ENCODE assay signal across 8 cellular contexts in the genomic region with DNA sequence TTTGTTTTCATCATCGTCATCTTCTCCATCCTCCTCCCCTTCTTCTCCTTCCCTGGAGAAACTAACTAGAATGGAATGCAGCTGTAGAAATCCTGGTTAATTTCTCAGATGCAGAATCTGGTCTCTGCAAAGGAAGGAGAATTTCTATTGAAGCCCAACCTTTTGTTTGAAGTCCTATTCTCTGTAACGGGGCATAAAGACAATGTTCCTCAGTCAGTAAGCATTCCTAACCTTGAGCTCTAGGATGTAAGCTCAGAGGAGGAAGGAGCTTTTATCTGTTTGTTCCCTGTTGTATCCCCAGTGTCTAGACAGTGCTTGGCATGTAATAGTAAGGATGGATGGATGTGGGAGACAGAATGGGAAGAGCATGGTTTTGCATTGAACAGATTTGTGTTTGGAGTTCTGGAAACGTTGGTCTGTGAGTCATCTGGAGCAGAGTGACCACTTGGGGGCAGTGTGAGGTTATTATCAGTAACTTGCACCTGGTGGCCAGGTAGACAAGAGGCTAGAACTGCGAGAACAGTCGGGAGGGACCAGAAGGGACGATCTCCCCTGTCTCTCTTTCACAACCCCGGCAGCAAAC.
DNase-seq lines count a peak whose midpoint lies in the region; ATAC-seq, FAIRE-seq and TF ChIP-seq lines count a peak whose summit lies in the region.

No MANE protein-coding gene starts in this region.

- no peak overlapping the region for H3K56ac ChIP-seq in H9 (ENCODE audit: insufficient read length, low read depth, low read length)

- H3K23ac ChIP-seq in H9 (ENCODE audit: insufficient read length, low read depth, low read length): no peak overlapping the region

- BruUV-seq in PC-9 (replicated peaks; lab: Mats Ljungman, UMichigan): no TSS peak

- no peak overlapping the region for H3K14ac ChIP-seq in H9 (ENCODE audit: insufficient read depth, low read length)

- no peaks in the 10 kb centered on the region for H3K27me3 ChIP-seq in CD4-positive, alpha-beta T cell (ENCODE audit: control insufficient read depth, insufficient read depth, low read length)
- H3K27me3 ChIP-seq in H9 (ENCODE audit: insufficient read depth, low read length) (no peaks in the 10 kb centered on the region), PC-9 (ENCODE audit: insufficient read depth, low read depth) (no peaks in the 10 kb centered on the region), esophagus muscularis mucosa (no peaks in the 10 kb centered on the region), small intestine (ENCODE audit: control insufficient read depth in 2 of 2, insufficient read depth in 2 of 2, low read length in 2 of 2) (no peaks in the 10 kb centered on the region)

- H4K8ac ChIP-seq in H9 (replicated peaks; ENCODE audit: insufficient read length, low read depth, low read length): no peak overlapping the region

- CTCF ChIA-PET in CD4-positive, alpha-beta T cell (lab: Charles Lee): no interaction called here
- CTCF ChIA-PET in PC-9 (lab: Charles Lee): interaction anchor here (0.6 kb wide), 2 partner anchors 160 to 1055 kb away, joined by 5 to 7 read pairs; no protein-coding TSS in a partner anchor

- DNase-seq in CD4-positive, alpha-beta T cell: peak in 2 of 10 experiments; percentile 6 to 7
- peak; percentile 77 for DNase-seq in H9
- DNase-seq in PC-9: peak in 1 of 2 experiments; percentile 14
- DNase-seq in esophagus muscularis mucosa (ENCODE audit: extremely low spot score): no peak
- DNase-seq in small intestine: peak; percentile 55
- no peak for DNase-seq in SW 1271 (lab: John Stamatoyannopoulos, UW)

- intact Hi-C loops in CD4-positive, alpha-beta T cell (cut with DNase I, micrococcal nuclease): loop anchor here in 1 of 2 experiments (5.0 kb wide), 1 partner anchor 477 kb away; no protein-coding TSS in a partner anchor
- intact Hi-C loops in PC-9 (cut with micrococcal nuclease; ENCODE audit: unreplicated experiment): loop anchor here (10.0 kb wide), 1 partner anchor 595 kb away; a partner anchor contains a TSS
- intact Hi-C loops in esophagus muscularis mucosa (cut with DNase I): no loop called here

- peaks cover 11% of the 10 kb centered on the region for H3K4me1 Mint-ChIP-seq in CD4-positive, alpha-beta T cell (ENCODE audit: low read depth)
- peaks cover 19 to 21% of the 10 kb centered on the region in 2 experiments for H3K4me1 Mint-ChIP-seq in H9

- no peak overlapping the region for H4K5ac ChIP-seq in H9 (ENCODE audit: insufficient read length, low read depth, low read length)

- ATAC-seq in CD4-positive, alpha-beta T cell (ENCODE audit: poor library complexity): no peak
- ATAC-seq in GM21447 (IDR thresholded peaks at IDR 0.05; ENCODE audit: unreplicated experiment) (no peak), GM21825 (IDR thresholded peaks at IDR 0.05; ENCODE audit: unreplicated experiment) (no peak)

- H3K27ac Mint-ChIP-seq in CD4-positive, alpha-beta T cell: no peak overlapping the region
- no peak overlapping the region for H3K27ac Mint-ChIP-seq in H9

- H2AK5ac ChIP-seq in H9 (ENCODE audit: insufficient read length, low read length): no peak overlapping the region

- no peak overlapping the region for H3T11ph ChIP-seq in H9 (ENCODE audit: low read length)

- H3K4ac ChIP-seq in H9 (ENCODE audit: low read depth, low read length): no peak overlapping the region

- H3K4me1 ChIP-seq in H9 (ENCODE audit: insufficient read depth, low read length): no peaks in the 10 kb centered on the region
- H3K4me1 ChIP-seq in PC-9 (replicated peaks; ENCODE audit: insufficient read depth): peaks cover 30% of the 10 kb centered on the region
- H3K4me1 ChIP-seq in esophagus muscularis mucosa: peaks cover 0 to 9% (median 5%) of the 10 kb centered on the region in 4 donors
- no peaks in the 10 kb centered on the region for H3K4me1 ChIP-seq in small intestine (ENCODE audit: control insufficient read depth in 2 of 2, insufficient read depth in 1 of 2, low read depth in 1 of 2, low read length in 1 of 2)

- no peak overlapping the region for H2BK12ac ChIP-seq in H9 (ENCODE audit: insufficient read length, low read depth, low read length)

- H3K9me2 ChIP-seq in PC-9 (ENCODE audit: insufficient read depth): no peaks in the 10 kb centered on the region

- H2BK15ac ChIP-seq in H9 (ENCODE audit: low read depth, low read length): no peak overlapping the region

- H3K36me3 ChIP-seq in PC-9 (ENCODE audit: low read depth) (no peaks in the 10 kb centered on the region), esophagus muscularis mucosa (no peaks in the 10 kb centered on the region), small intestine (ENCODE audit: control insufficient read depth in 2 of 2, insufficient read depth in 2 of 2, low read length in 2 of 2) (no peaks in the 10 kb centered on the region)

- no CpG with 5 or more reads among the region's 7 CpGs for WGBS in H9 (ENCODE audit: extremely low coverage, insufficient read length, low lambda C conversion rate)
- WGBS in esophagus muscularis mucosa: 51% methylated on average over 7 of the region's 7 CpGs
- WGBS in small intestine, 3 donors: 23 to 38% (median 37%) methylated on average over 7 of the region's 7 CpGs

- H3K79me2 ChIP-seq in H9 (ENCODE audit: insufficient read depth, low read length): no peaks in the 10 kb centered on the region
- no peaks in the 10 kb centered on the region for H3K79me2 ChIP-seq in PC-9 (ENCODE audit: low read depth)

- H3K9ac ChIP-seq in H9 (ENCODE audit: extremely low read depth, insufficient read length, low read length): no peak overlapping the region

- H4K20me1 ChIP-seq in H9 (ENCODE audit: control insufficient read depth, insufficient read depth, insufficient read length): no peaks in the 10 kb centered on the region
- H4K20me1 ChIP-seq in PC-9 (ENCODE audit: insufficient read depth): no peaks in the 10 kb centered on the region

- H3K4me3 ChIP-seq in PC-9: no peak overlapping the region
- no peak overlapping the region for H3K4me3 ChIP-seq in esophagus muscularis mucosa
- no peak overlapping the region for H3K4me3 ChIP-seq in small intestine (ENCODE audit: low read depth in 1 of 2, low read length in 2 of 2)

- H3K4me3 Mint-ChIP-seq in CD4-positive, alpha-beta T cell: no peak overlapping the region
- H3K4me3 Mint-ChIP-seq in H9: no peak overlapping the region

- TF ChIP-seq CTCF in CD4-positive, alpha-beta T cell (IDR thresholded peaks at IDR 0.05): peak; percentile 31
- TF ChIP-seq CTCF in H9 (conservative IDR thresholded peaks at IDR 0.05): peak; percentile 85
- peak; percentile 69 for TF ChIP-seq CTCF in PC-9 (conservative IDR thresholded peaks at IDR 0.05)
- TF ChIP-seq CTCF in esophagus muscularis mucosa (IDR thresholded peaks at IDR 0.05): peak in 2 of 3 experiments; percentile 13 to 16

- no peak overlapping the region for H3K27ac ChIP-seq in CD4-positive, alpha-beta T cell (ENCODE audit: low read depth, low read length)
- H3K27ac ChIP-seq in H9 (ENCODE audit: insufficient read length, low read depth, low read length) (no peak overlapping the region), PC-9 (peak overlapping the region; percentile 71; the same call in 1 of the 2 replicates), esophagus muscularis mucosa (replicated peaks in 1 of 4) (no peak overlapping the region), small intestine (ENCODE audit: low read depth in 1 of 2, low read length in 1 of 2) (no peak overlapping the region)

- no peak overlapping the region for H3K18ac ChIP-seq in H9 (ENCODE audit: insufficient read length, low read depth, low read length)

- no peak overlapping the region for H4K91ac ChIP-seq in H9 (ENCODE audit: insufficient read length, low read depth, low read length)

- TF ChIP-seq POLR2A in esophagus muscularis mucosa (IDR thresholded peaks at IDR 0.05; ENCODE audit: low read depth): no peak

- H2BK120ac ChIP-seq in H9 (ENCODE audit: low read depth, low read length, poor library complexity, severe bottlenecking): no peak overlapping the region

- H3F3A ChIP-seq in PC-9 (ENCODE audit: insufficient read depth, low read depth): peaks cover 14% of the 10 kb centered on the region

- no peak overlapping the region for H2BK20ac ChIP-seq in H9 (ENCODE audit: low read depth, low read length, poor library complexity, severe bottlenecking)

- no peaks in the 10 kb centered on the region for H3K79me1 ChIP-seq in H9 (ENCODE audit: insufficient read depth, low read depth, low read length, poor library complexity, severe bottlenecking)

- H3K23me2 ChIP-seq in H9 (ENCODE audit: insufficient read length, low read depth, low read length, poor library complexity, severe bottlenecking): no peaks in the 10 kb centered on the region

- POLR2A ChIA-PET in CD4-positive, alpha-beta T cell (lab: Charles Lee): no interaction called here
- POLR2A ChIA-PET in PC-9 (lab: Charles Lee; ENCODE audit: unreplicated experiment): interaction anchor here (0.6 kb wide), 1 partner anchor 19 kb away, joined by 3 read pairs; no protein-coding TSS in a partner anchor

- no peak overlapping the region for H2BK5ac ChIP-seq in H9 (ENCODE audit: insufficient read length, low read length)

- FAIRE-seq in small intestine (lab: Jason Lieb, UNC): no peak

- H3K36me3 Mint-ChIP-seq in CD4-positive, alpha-beta T cell (ENCODE audit: low read depth): peaks cover 3% of the 10 kb centered on the region
- H3K36me3 Mint-ChIP-seq in H9 (ENCODE audit: insufficient read depth in 1 of 3, low read depth in 3 of 3): no peaks in the 10 kb centered on the region

- no peaks in the 10 kb centered on the region for H3K9me3 Mint-ChIP-seq in CD4-positive, alpha-beta T cell
- no peaks in the 10 kb centered on the region for H3K9me3 Mint-ChIP-seq in H9

- H3K9me3 ChIP-seq in CD4-positive, alpha-beta T cell (ENCODE audit: control insufficient read depth, low read length): no peaks in the 10 kb centered on the region
- H3K9me3 ChIP-seq in H9 (ENCODE audit: control insufficient read depth, low read depth, low read length) (no peaks in the 10 kb centered on the region), PC-9 (ENCODE audit: insufficient read depth, low read depth) (no peaks in the 10 kb centered on the region), esophagus muscularis mucosa (no peaks in the 10 kb centered on the region), small intestine (ENCODE audit: control insufficient read depth, low read depth) (no peaks in the 10 kb centered on the region)

- H3K4me2 ChIP-seq in H9 (ENCODE audit: insufficient read depth, insufficient read length, low read length) (no peak overlapping the region), PC-9 (no peak overlapping the region)

- H3K27me3 Mint-ChIP-seq in CD4-positive, alpha-beta T cell: no peaks in the 10 kb centered on the region
- H3K27me3 Mint-ChIP-seq in H9 (ENCODE audit: low read depth): 0 out of 2 replicates have a peak, but pooled peaks cover 2% of the 10 kb centered on the region

- TF ChIP-seq EP300 in esophagus muscularis mucosa (IDR thresholded peaks at IDR 0.05): no peak

- H2AFZ ChIP-seq in H9 (ENCODE audit: low read length) (no peak overlapping the region), PC-9 (no peak overlapping the region)

Comparison
In these comparisons a context has a peak if more than half of its experiments do, and no peak if none do; other contexts are left out.
1. DNase-seq: peak in H9 (single experiment) and small intestine (single experiment); none in esophagus muscularis mucosa (single experiment) and SW 1271 (0 of 2).
2. CTCF ChIP-seq: peak in every context shown above with its lines; median percentile 85 in H9; 69 in PC-9; 31 in CD4-positive, alpha-beta T cell; 14 in esophagus muscularis mucosa.